In genomic region chr10:80191589-80192270, GRCh38 we compare ENCODE assay signal across 11 cellular contexts. TPM values are rescaled to one million over a fixed set of nuclear protein-coding genes. Genes with fewer than 3 reads are reported as not detected.
DNase-seq lines count a peak whose midpoint lies in the region; ATAC-seq and TF ChIP-seq lines count a peak whose summit lies in the region.
"Had no signal": no experiment of that assay in that cellular context is flagged by ENCODE, and none has a peak within 500 bp of the region (broad histone marks: within the 10 kb centered on the region; RNA-seq: fewer than 3 reads in every experiment).

No MANE protein-coding gene starts in this region.

- H3K9me2 ChIP-seq in Karpas-422 (replicated peaks; ENCODE audit: insufficient read depth, low read length), result no peaks in the 10 kb centered on the region

- no peaks in the 10 kb centered on the region for H3K9me3 ChIP-seq in suprapubic skin
- no peaks in the 10 kb centered on the region for H3K9me3 ChIP-seq in BE2C
- peaks cover 3% of the 10 kb centered on the region; the same call in 1 of the 2 replicates for H3K9me3 ChIP-seq in Karpas-422 (ENCODE audit: low read length)

- H3K4me1 ChIP-seq in suprapubic skin, result peaks cover 67% of the 10 kb centered on the region
- no peaks in the 10 kb centered on the region for H3K4me1 ChIP-seq in BE2C
- peaks cover 41% of the 10 kb centered on the region for H3K4me1 ChIP-seq in Karpas-422 (ENCODE audit: low read length)

- H2AFZ ChIP-seq in Karpas-422 (ENCODE audit: low read length), result no peak overlapping the region

- H3K27me3 Mint-ChIP-seq in activated CD4-positive, alpha-beta T cell treated with anti-CD3 and anti-CD28 coated beads, Interleukin-2, amount 10 ng/mL, durations not matched to agents 7 days and 5 days, result no peaks in the 10 kb centered on the region
- H3K27me3 Mint-ChIP-seq in activated naive CD4-positive, alpha-beta T cell treated with anti-CD3 and anti-CD28 coated beads for 36 hours (ENCODE audit: low read depth), result no peaks in the 10 kb centered on the region

- H3K27ac ChIP-seq in suprapubic skin, result peak overlapping the region; percentile 8
- no peak overlapping the region for H3K27ac ChIP-seq in Karpas-422 (ENCODE audit: low read length)

- no peak for TF ChIP-seq POLR2A in suprapubic skin (IDR thresholded peaks at IDR 0.05)

- H3K9me3 Mint-ChIP-seq in activated CD4-positive, alpha-beta T cell treated with anti-CD3 and anti-CD28 coated beads, Interleukin-2, amount 10 ng/mL, durations not matched to agents 7 days and 5 days, result peaks cover 13% of the 10 kb centered on the region
- peaks cover 6% of the 10 kb centered on the region for H3K9me3 Mint-ChIP-seq in activated naive CD4-positive, alpha-beta T cell treated with anti-CD3 and anti-CD28 coated beads for 36 hours

- H3K27me3 ChIP-seq in suprapubic skin (no peaks in the 10 kb centered on the region), BE2C (no peaks in the 10 kb centered on the region), Karpas-422 (ENCODE audit: low read length) (no peaks in the 10 kb centered on the region)

- ATAC-seq in left colon, result peak; percentile 76

- H3K36me3 ChIP-seq in suprapubic skin (no peaks in the 10 kb centered on the region), BE2C (no peaks in the 10 kb centered on the region), Karpas-422 (ENCODE audit: insufficient read depth, low read length) (peaks cover 2% of the 10 kb centered on the region; the same call in 1 of the 2 replicates)

- 86% methylated on average over 11 of the region's 16 CpGs for WGBS in suprapubic skin

- no peak overlapping the region for H3K9ac ChIP-seq in Karpas-422 (ENCODE audit: low read length)

- peak overlapping the region; percentile 36 for H3K27ac Mint-ChIP-seq in activated CD4-positive, alpha-beta T cell treated with anti-CD3 and anti-CD28 coated beads, Interleukin-2, amount 10 ng/mL, durations not matched to agents 7 days and 5 days
- H3K27ac Mint-ChIP-seq in activated naive CD4-positive, alpha-beta T cell treated with anti-CD3 and anti-CD28 coated beads for 36 hours, result peak overlapping the region; percentile 76

- peaks cover 92% of the 10 kb centered on the region for H3K79me2 ChIP-seq in Karpas-422 (ENCODE audit: low read length)

- intact Hi-C loops in activated naive CD4-positive, alpha-beta T cell treated with anti-CD3 and anti-CD28 coated beads for 36 hours (cut with micrococcal nuclease), result no loop called here
- intact Hi-C loops in left colon (cut with DNase I, micrococcal nuclease), result no loop called here

- H3K4me2 ChIP-seq in Karpas-422 (ENCODE audit: low read depth, low read length, poor library complexity, severe bottlenecking), result no peak overlapping the region

- no peak overlapping the region for H3K4me3 Mint-ChIP-seq in activated CD4-positive, alpha-beta T cell treated with anti-CD3 and anti-CD28 coated beads, Interleukin-2, amount 10 ng/mL, durations not matched to agents 7 days and 5 days
- H3K4me3 Mint-ChIP-seq in activated naive CD4-positive, alpha-beta T cell treated with anti-CD3 and anti-CD28 coated beads for 36 hours, result no peak overlapping the region

- TF ChIP-seq EP300 in suprapubic skin (IDR thresholded peaks at IDR 0.05), result no peak

- no peak for DNase-seq in activated CD4-positive, alpha-beta T cell treated with anti-CD3 and anti-CD28 coated beads, Interleukin-2, amount 10 ng/mL, durations not matched to agents 7 days and 5 days
- no peak for DNase-seq in activated CD4-positive, alpha-beta T cell treated with anti-CD3 and anti-CD28 coated beads, Interleukin-2, amount 50 U/mL, for 1 hour
- DNase-seq in activated naive CD4-positive, alpha-beta T cell treated with anti-CD3 and anti-CD28 coated beads for 36 hours, result no peak
- DNase-seq in left colon (peak; percentile 80 to 95), suprapubic skin (ENCODE audit: low spot score in 2 of 2) (peak in 1 of 2 donors; percentile 72), NOMO-1 treated with DMSO at 0.1 percent for 48 hours (lab: John Stamatoyannopoulos, UW; ENCODE audit: unreplicated experiment) (no peak), BE2C (no peak), Karpas-422 (no peak)
- DNase-seq: ACHN, amniotic stem cell, midbrain had no signal

- no peak overlapping the region for H3K4me3 ChIP-seq in suprapubic skin
- no peak overlapping the region for H3K4me3 ChIP-seq in BE2C (ENCODE audit: low read depth, low read length)
- H3K4me3 ChIP-seq in Karpas-422 (ENCODE audit: low read length), result no peak overlapping the region

- H4K20me1 ChIP-seq in Karpas-422 (ENCODE audit: insufficient read depth, low read depth, low read length), result no peaks in the 10 kb centered on the region

- CTCF ChIA-PET in activated CD4-positive, alpha-beta T cell treated with anti-CD3 and anti-CD28 coated beads, Interleukin-2, amount 10 ng/mL, durations not matched to agents 7 days and 5 days (lab: Charles Lee), result interaction anchor here (0.6 to 1.7 kb wide), 6 partner anchors 10 to 49 kb away, joined by 3 to 9 read pairs (median 3); partner anchors contain the start of gene ANXA11
- CTCF ChIA-PET in activated naive CD4-positive, alpha-beta T cell treated with anti-CD3 and anti-CD28 coated beads for 36 hours (lab: Charles Lee), result interaction anchor here (0.6 to 1.0 kb wide), 3 partner anchors 12 to 53 kb away, joined by 3 to 5 read pairs (median 4); no protein-coding TSS in a partner anchor

- POLR2A ChIA-PET in activated CD4-positive, alpha-beta T cell treated with anti-CD3 and anti-CD28 coated beads, Interleukin-2, amount 10 ng/mL, durations not matched to agents 7 days and 5 days (lab: Charles Lee), result no interaction called here

- peaks cover 49% of the 10 kb centered on the region for H3K36me3 Mint-ChIP-seq in activated CD4-positive, alpha-beta T cell treated with anti-CD3 and anti-CD28 coated beads, Interleukin-2, amount 10 ng/mL, durations not matched to agents 7 days and 5 days (ENCODE audit: low read depth)
- H3K36me3 Mint-ChIP-seq in activated naive CD4-positive, alpha-beta T cell treated with anti-CD3 and anti-CD28 coated beads for 36 hours (ENCODE audit: low read depth), result peaks cover 24% of the 10 kb centered on the region

- peaks cover 65% of the 10 kb centered on the region for H3K4me1 Mint-ChIP-seq in activated CD4-positive, alpha-beta T cell treated with anti-CD3 and anti-CD28 coated beads, Interleukin-2, amount 10 ng/mL, durations not matched to agents 7 days and 5 days
- H3K4me1 Mint-ChIP-seq in activated naive CD4-positive, alpha-beta T cell treated with anti-CD3 and anti-CD28 coated beads for 36 hours (ENCODE audit: low read depth), result peaks cover 72% of the 10 kb centered on the region

- TF ChIP-seq CTCF in suprapubic skin (IDR thresholded peaks at IDR 0.05), result no peak
- TF ChIP-seq CTCF in BE2C (IDR thresholded peaks at IDR 0.05; ENCODE audit: low read depth, low read length), result no peak

RNA-seq across cellular contexts. Expression of gene ANXA11, which starts 13.6 kb away (rescaled TPM):
- 100 to 1,000 TPM; 280 to 326 TPM for total RNA-seq in activated CD4-positive, alpha-beta T cell treated with anti-CD3 and anti-CD28 coated beads, Interleukin-2, amount 10 ng/mL, durations not matched to agents 7 days and 5 days
- total RNA-seq in activated naive CD4-positive, alpha-beta T cell treated with anti-CD3 and anti-CD28 coated beads for 36 hours, result 100 to 1,000 TPM; 142 TPM
- total RNA-seq in left colon (100 to 1,000 TPM; 384 to 427 TPM), suprapubic skin (100 to 1,000 TPM in 1 of 4 donors, 10 to 100 TPM in 3; 85.1 to 103 (median 87.3) TPM)
- 26.7 TPM for polyA plus RNA-seq in BE2C (2012; ENCODE audit: insufficient read depth, insufficient read length, low read depth)
- 56.0 and 88.2 TPM in 2 replicates for total RNA-seq in Karpas-422 (2014; rRNA removed; shearing (Covaris generic); ENCODE audit: low replicate concordance)

RNA-seq across cellular contexts. Expression of gene PLAC9, which starts 59.2 kb away (rescaled TPM):
- not detected for total RNA-seq in activated CD4-positive, alpha-beta T cell treated with anti-CD3 and anti-CD28 coated beads, Interleukin-2, amount 10 ng/mL, durations not matched to agents 7 days and 5 days
- total RNA-seq in activated naive CD4-positive, alpha-beta T cell treated with anti-CD3 and anti-CD28 coated beads for 36 hours, result not detected
- 1 to 10 TPM; 4.2 to 8.2 TPM for total RNA-seq in left colon
- total RNA-seq in suprapubic skin, result 10 to 100 TPM in 2 of 4 donors, 1 to 10 TPM in 2; 5.6 to 18.5 (median 9.2) TPM
- polyA plus RNA-seq in BE2C (2012; ENCODE audit: insufficient read depth, insufficient read length, low read depth), result not detected
- not detected in 2 replicates for total RNA-seq in Karpas-422 (2014; rRNA removed; shearing (Covaris generic); ENCODE audit: low replicate concordance)

Comparison
In these comparisons a context has a peak if more than half of its experiments do, and no peak if none do; other contexts are left out.
1. DNase-seq: peak in left colon (2 of 2); none in activated CD4-positive, alpha-beta T cell treated with anti-CD3 and anti-CD28 coated beads, Interleukin-2, amount 10 ng/mL, durations not matched to agents 7 days and 5 days (single experiment), activated CD4-positive, alpha-beta T cell treated with anti-CD3 and anti-CD28 coated beads, Interleukin-2, amount 50 U/mL, for 1 hour (single experiment), activated naive CD4-positive, alpha-beta T cell treated with anti-CD3 and anti-CD28 coated beads for 36 hours (single experiment), NOMO-1 treated with DMSO at 0.1 percent for 48 hours (single experiment), BE2C (single experiment) and Karpas-422 (single experiment).